9 cellular contexts compared by ENCODE assay signal in genomic region chr7:74343281-74344127, GRCh38. TPM values are rescaled to one million over a fixed set of nuclear protein-coding genes. Genes with fewer than 3 reads are reported as not detected.
DNase-seq lines count a peak whose midpoint lies in the region; ATAC-seq, FAIRE-seq and TF ChIP-seq lines count a peak whose summit lies in the region.
"Had no signal": no experiment of that assay in that cellular context is flagged by ENCODE, and none has a peak within 500 bp of the region (broad histone marks: within the 10 kb centered on the region; RNA-seq: fewer than 3 reads in every experiment).

No MANE protein-coding gene starts in this region.

- TF ChIP-seq CTCF in bronchial epithelial cell (IDR thresholded peaks at IDR 0.05; ENCODE audit: insufficient read depth, low read length, severe bottlenecking), result no peak

- no peaks in the 10 kb centered on the region for H3K27me3 ChIP-seq in MG63
- H3K27me3 ChIP-seq in bronchial epithelial cell (ENCODE audit: control insufficient read depth, insufficient read depth, low read length), result no peaks in the 10 kb centered on the region
- no peaks in the 10 kb centered on the region for H3K27me3 ChIP-seq in trophoblast cell (ENCODE audit: insufficient read depth, low read length)

- no peak overlapping the region for H2BK5ac ChIP-seq in trophoblast cell (ENCODE audit: low read depth, low read length, poor library complexity)

- H4K8ac ChIP-seq in trophoblast cell (ENCODE audit: low read depth, low read length), result no peak overlapping the region

- H2BK120ac ChIP-seq in trophoblast cell (ENCODE audit: insufficient read depth, low read length, poor library complexity), result no peak overlapping the region

- no CpG with 5 or more reads among the region's 14 CpGs for WGBS in trophoblast cell (ENCODE audit: extremely low coverage, insufficient coverage, insufficient read length)

- H2AK5ac ChIP-seq in trophoblast cell (ENCODE audit: low read length), result no peak overlapping the region

- H3K9me3 ChIP-seq in MG63, result no peaks in the 10 kb centered on the region
- H3K9me3 ChIP-seq in trophoblast cell (ENCODE audit: insufficient read depth, low read depth, low read length), result peaks cover 2% of the 10 kb centered on the region

- peak overlapping the region; percentile 57 for H2BK12ac ChIP-seq in trophoblast cell (ENCODE audit: low read length)

- no peak overlapping the region for H3K27ac ChIP-seq in trophoblast cell (ENCODE audit: low read depth, low read length)

- DNase-seq in ELR (ENCODE audit: low read depth), result peak; percentile 91
- DNase-seq in MG63, result peak; percentile 65
- peak; percentile 83 for DNase-seq in bronchial epithelial cell (ENCODE audit: low read depth)
- DNase-seq in trophoblast cell, result peak; percentile 23 to 48
- DNase-seq in NCI-H82 treated with DMSO at 0.1 percent for 48 hours (lab: John Stamatoyannopoulos, UW; ENCODE audit: unreplicated experiment), result no peak
- DNase-seq: stimulated activated CD4-positive, alpha-beta T cell treated with anti-CD3 and anti-CD28 coated beads, Interleukin-4, amount 100 ng/mL, for 24 hours had no signal

- ATAC-seq in GM18861 (IDR thresholded peaks at IDR 0.05; ENCODE audit: unreplicated experiment) (no peak), HG03095 (IDR thresholded peaks at IDR 0.05; ENCODE audit: unreplicated experiment) (no peak), HG03045 (IDR thresholded peaks at IDR 0.05; ENCODE audit: unreplicated experiment) (no peak)

- no peak overlapping the region for H3K4ac ChIP-seq in trophoblast cell (ENCODE audit: low read depth, low read length)

- H4K91ac ChIP-seq in trophoblast cell (ENCODE audit: low read depth, low read length), result no peak overlapping the region

- no peak overlapping the region for H3K9ac ChIP-seq in trophoblast cell (ENCODE audit: low read length)

- H2AFZ ChIP-seq in trophoblast cell (ENCODE audit: insufficient read depth, low read length, poor library complexity), result no peak overlapping the region

- H3K79me1 ChIP-seq in trophoblast cell (ENCODE audit: low read length), result no peaks in the 10 kb centered on the region

- FAIRE-seq in bronchial epithelial cell (lab: Jason Lieb, UNC), result no peak

- H4K12ac ChIP-seq in trophoblast cell (ENCODE audit: low read depth, low read length), result no peak overlapping the region

- H3K36me3 ChIP-seq in MG63 (no peaks in the 10 kb centered on the region), bronchial epithelial cell (ENCODE audit: control insufficient read depth, insufficient read depth, low read length) (peaks cover 1% of the 10 kb centered on the region), trophoblast cell (ENCODE audit: control insufficient read depth in 1 of 2, insufficient read depth in 2 of 2, low read length in 2 of 2) (no peaks in the 10 kb centered on the region)

- no peak overlapping the region for H3K4me2 ChIP-seq in trophoblast cell (ENCODE audit: low read length)

- H3K23ac ChIP-seq in trophoblast cell (ENCODE audit: low read length), result no peak overlapping the region

- no peak overlapping the region for H3K18ac ChIP-seq in trophoblast cell (ENCODE audit: low read length)

- H3K14ac ChIP-seq in trophoblast cell (ENCODE audit: low read length), result no peak overlapping the region

- peaks cover 2 to 4% of the 10 kb centered on the region in 2 experiments for H3K4me1 ChIP-seq in trophoblast cell (ENCODE audit: control insufficient read depth in 1 of 2, insufficient read depth in 2 of 2, low read length in 2 of 2)

- no peaks in the 10 kb centered on the region for H3K79me2 ChIP-seq in trophoblast cell (ENCODE audit: control insufficient read depth, insufficient read depth, low read length, poor library complexity)

- H3K4me3 ChIP-seq in MG63 (no peak overlapping the region), bronchial epithelial cell (ENCODE audit: low read depth, low read length) (no peak overlapping the region), trophoblast cell (ENCODE audit: low read depth, low read length) (no peak overlapping the region)

RNA-seq across cellular contexts. Expression of gene CLIP2, which starts 54.3 kb away (rescaled TPM):
- 6.3 and 6.9 TPM in 2 replicates for total RNA-seq in MG63 (2014; rRNA removed; shearing (Covaris generic); ENCODE audit: low replicate concordance)
- 10.6 and 12.9 TPM in 2 replicates for total RNA-seq in bronchial epithelial cell
- 5.4 and 5.9 TPM in 2 replicates for polyA plus RNA-seq in trophoblast cell (2013)
